15 cellular contexts compared by ENCODE assay signal in genomic region chr14:64584185-64584584, GRCh38. TPM values are rescaled to one million over a fixed set of nuclear protein-coding genes. Genes with fewer than 3 reads are reported as not detected.
"Had no signal": no experiment of that assay in that cellular context is flagged by ENCODE, and none has a peak within 500 bp of the region (broad histone marks: within the 10 kb centered on the region; RNA-seq: fewer than 3 reads in every experiment).

No MANE protein-coding gene starts in this region.

- H3K27ac Mint-ChIP-seq: activated B cell treated with CpG ODN at 0.5 μM for 24 hours; activated naive CD4-positive, alpha-beta T cell treated with anti-CD3 and anti-CD28 coated beads, Interleukin-2, amount 50 U/mL, for 72 hours; T-helper 17 cell; type B pancreatic cell had no signal

- H3K9me3 Mint-ChIP-seq: activated B cell treated with CpG ODN at 0.5 μM for 24 hours; activated naive CD4-positive, alpha-beta T cell treated with anti-CD3 and anti-CD28 coated beads, Interleukin-2, amount 50 U/mL, for 72 hours; neural crest cell; type B pancreatic cell had no signal

- FAIRE-seq: small intestine had no signal

- H3K27me3 ChIP-seq: brain microvascular endothelial cell, ovary had no signal

- H3K36me3 Mint-ChIP-seq: activated naive CD4-positive, alpha-beta T cell treated with anti-CD3 and anti-CD28 coated beads, Interleukin-2, amount 50 U/mL, for 72 hours; type B pancreatic cell had no signal

- H3K4me3 ChIP-seq: ovary had no signal

- DNase-seq: activated B cell treated with CpG ODN at 0.5 μM for 24 hours; activated CD4-positive, alpha-beta T cell treated with anti-CD3 and anti-CD28 coated beads, Interleukin-2, amount 50 U/mL, for 1 hour; activated effector memory CD4-positive, alpha-beta T cell treated with Interleukin-2 at 50 U/mL for 16 hours; amniotic stem cell; brain microvascular endothelial cell; effector memory CD4-positive, alpha-beta T cell; glutamatergic neuron; left colon; ovary; retina; small intestine; T-helper 17 cell had no signal

- H3K4me1 Mint-ChIP-seq: activated B cell treated with CpG ODN at 0.5 μM for 24 hours had no signal

- H3K27ac ChIP-seq: brain microvascular endothelial cell, ovary had no signal

- ATAC-seq: activated naive CD4-positive, alpha-beta T cell treated with anti-CD3 and anti-CD28 coated beads, Interleukin-2, amount 50 U/mL, for 72 hours; left colon; T-helper 17 cell had no signal

- H3K9me3 ChIP-seq: ovary had no signal

- H3K4me3 Mint-ChIP-seq: activated B cell treated with CpG ODN at 0.5 μM for 24 hours, neural crest cell, T-helper 17 cell, type B pancreatic cell had no signal

- H3K36me3 ChIP-seq: brain microvascular endothelial cell, ovary had no signal

RNA-seq across cellular contexts. Expression of gene PPP1R36, which starts 34.4 kb away (rescaled TPM):
- total RNA-seq: activated B cell treated with CpG ODN at 0.5 μM for 24 hours; activated naive CD4-positive, alpha-beta T cell treated with anti-CD3 and anti-CD28 coated beads, Interleukin-2, amount 50 U/mL, for 72 hours; T-helper 17 cell had no signal
